Comparison of ENCODE assay signal across 27 cellular contexts in genomic region chr4:85613901-85614300, GRCh38.
"Had no signal": no experiment of that assay in that cellular context is flagged by ENCODE, and none has a peak within 500 bp of the region (broad histone marks: within the 10 kb centered on the region; RNA-seq: fewer than 3 reads in every experiment).

No MANE protein-coding gene starts in this region.

- H3K27me3 ChIP-seq: stomach, suprapubic skin, testis, thyroid gland, tibial artery, tibial nerve, transverse colon, upper lobe of left lung, upper lobe of right lung, uterus, vagina had no signal

- H3K4me1 ChIP-seq: stomach, testis, thyroid gland, tibial artery, tibial nerve, transverse colon, upper lobe of left lung, upper lobe of right lung, uterus, vagina had no signal

- DNase-seq: stimulated activated CD4-positive, alpha-beta T cell treated with anti-CD3 and anti-CD28 coated beads, Interleukin-2, amount 100 ng/mL, for 48 hours; stimulated activated CD4-positive, alpha-beta T cell treated with anti-CD3 and anti-CD28 coated beads, Interleukin-4, amount 100 ng/mL, for 1 hour; stimulated activated CD4-positive, alpha-beta T cell treated with anti-CD3 and anti-CD28 coated beads, Interleukin-4, amount 100 ng/mL, for 24 hours; stimulated activated CD4-positive, alpha-beta T cell treated with anti-CD3 and anti-CD28 coated beads, Interleukin-4, amount 100 ng/mL, for 4 hours; stimulated activated CD8-positive, alpha-beta memory T cell treated with anti-CD3 and anti-CD28 coated beads, Interleukin-4, amount 100 ng/mL, for 48 hours; stimulated activated naive B cell treated with anti-CD40 and anti-IgM and Interleukin-4, amounts not matched to agents 10 μg/mL and 1 μg/mL and 100 μg/mL, for 72 hours; stimulated activated naive CD4-positive, alpha-beta T cell; stimulated activated naive CD4-positive, alpha-beta T cell treated with Interleukin-2 at 50 U/mL for 16 hours; stimulated activated naive CD8-positive, alpha-beta T cell treated with anti-CD3 and anti-CD28 coated beads, Interleukin-15, amount 100 ng/mL, for 72 hours; stimulated activated naive CD8-positive, alpha-beta T cell treated with anti-CD3 and anti-CD28 coated beads, Interleukin-15, Interleukin-2, amounts not matched to agents 100 U/mL and 50 U/mL, for 24 hours; stomach; substantia nigra; testis; thyroid gland; tibial artery; transverse colon; trophoblast cell; upper lobe of left lung; upper lobe of right lung; uterus had no signal

- FAIRE-seq: urothelium cell line had no signal

- H3K27ac ChIP-seq: stomach, suprapubic skin, testis, thoracic aorta, thyroid gland, tibial artery, tibial nerve, transverse colon, upper lobe of left lung, upper lobe of right lung, uterus, vagina had no signal

- ATAC-seq: stimulated activated effector memory CD8-positive, alpha-beta T cell treated with anti-CD3 and anti-CD28 coated beads, Interleukin-12 subunit alpha, Interleukin-12 subunit beta, amount 100 ng/mL, for 72 hours; stimulated activated memory B cell treated with anti-CD40 and anti-IgM and Interleukin-4, amounts not matched to agents 10 μg/mL and 1 μg/mL and 100 μg/mL, for 72 hours; stimulated activated naive B cell treated with anti-CD40 and anti-IgM and Interleukin-4, amounts not matched to agents 10 μg/mL and 1 μg/mL and 100 μg/mL, for 72 hours; stimulated activated naive CD8-positive, alpha-beta T cell treated with anti-CD3 and anti-CD28 coated beads, Interleukin-15, amount 100 ng/mL, for 72 hours; stimulated activated naive CD8-positive, alpha-beta T cell treated with anti-CD3 and anti-CD28 coated beads, Interleukin-15, Interleukin-2, amounts not matched to agents 100 U/mL and 50 U/mL, for 24 hours; upper lobe of right lung had no signal

- H3K4me3 ChIP-seq: stomach, suprapubic skin, testis, thoracic aorta, thyroid gland, tibial artery, tibial nerve, transverse colon, upper lobe of left lung, upper lobe of right lung, uterus, vagina had no signal

- H3K36me3 ChIP-seq: stomach, suprapubic skin, thoracic aorta, thyroid gland, tibial artery, transverse colon, upper lobe of left lung, upper lobe of right lung, uterus, vagina had no signal

- H3K9me3 ChIP-seq: stomach, suprapubic skin, testis, thoracic aorta, thyroid gland, tibial artery, transverse colon, upper lobe of left lung, upper lobe of right lung, uterus, vagina had no signal
